In genomic region chr5:59317023-59317771, GRCh38 we compare ENCODE assay signal across 10 cellular contexts.
A peak's percentile ranks its signal among the peaks of the same experiment; 100 is the strongest.
DNase-seq lines count a peak whose midpoint lies in the region; ATAC-seq and TF ChIP-seq lines count a peak whose summit lies in the region.
"Had no signal": no experiment of that assay in that cellular context is flagged by ENCODE, and none has a peak within 500 bp of the region (broad histone marks: within the 10 kb centered on the region; RNA-seq: fewer than 3 reads in every experiment).

No MANE protein-coding gene starts in this region.

- TF ChIP-seq CTCF in BJ (IDR thresholded peaks at IDR 0.05; ENCODE audit: insufficient read depth, low read depth, low read length), result no peak
- no peak for TF ChIP-seq CTCF in WERI-Rb-1 (IDR thresholded peaks at IDR 0.05; ENCODE audit: low read depth, low read length)

- H3K4me1 ChIP-seq in ectodermal cell (ENCODE audit: control insufficient read depth, insufficient read depth, low read length), result peaks cover 7% of the 10 kb centered on the region
- H3K4me1 ChIP-seq in muscle layer of duodenum (ENCODE audit: control insufficient read depth in 1 of 2, insufficient read depth in 2 of 2, low read length in 2 of 2), result peaks cover 20 to 25% of the 10 kb centered on the region in 2 donors

- H3K27ac ChIP-seq in ectodermal cell (ENCODE audit: insufficient read depth, low read depth, low read length, poor library complexity, severe bottlenecking) (peak overlapping the region; percentile 46), muscle layer of duodenum (ENCODE audit: low read length) (peak overlapping the region; percentile 72), WERI-Rb-1 (no peak overlapping the region)

- H3K4me3 ChIP-seq in BJ (ENCODE audit: low read depth, low read length) (no peak overlapping the region), ectodermal cell (ENCODE audit: insufficient read depth, low read depth, low read length) (no peak overlapping the region), muscle layer of duodenum (ENCODE audit: low read depth in 1 of 2, low read length in 2 of 2) (peak overlapping the region; percentile 21 to 26), WERI-Rb-1 (ENCODE audit: low read depth, low read length) (no peak overlapping the region)
- H3K4me3 ChIP-seq: K562 had no signal

- CTCF ChIA-PET in BJ (lab: Yijun Ruan, JAX), result interaction anchor here (0.8 kb wide), 1 partner anchor 26 kb away, joined by 4 read pairs; no protein-coding TSS in a partner anchor

- DNase-seq in BJ (ENCODE audit: low read depth) (peak; percentile 17), NCI-H2107 (lab: John Stamatoyannopoulos, UW) (peak; percentile 14), WERI-Rb-1 (no peak)
- DNase-seq in activated naive CD4-positive, alpha-beta T cell treated with Interleukin-2 at 50 U/mL for 16 hours, result no peak
- DNase-seq: CD8-positive, alpha-beta memory T cell had no signal

- ATAC-seq in GM18868 (IDR thresholded peaks at IDR 0.05; ENCODE audit: unreplicated experiment), result no peak
- no peak for ATAC-seq in HG03469 (IDR thresholded peaks at IDR 0.05; ENCODE audit: unreplicated experiment)
- ATAC-seq: K562 had no signal

- 23 to 33% methylated on average over 5 to 6 of the region's 6 CpGs for WGBS in ectodermal cell, 2 experiments

- POLR2A ChIA-PET in BJ (lab: Charles Lee), result no interaction called here

- H3K27me3 ChIP-seq in BJ (ENCODE audit: control insufficient read depth, insufficient read depth, low read length) (0 out of 2 replicates have a peak, but pooled peaks cover 1% of the 10 kb centered on the region), ectodermal cell (ENCODE audit: control insufficient read depth, insufficient read depth, low read length, poor library complexity, severe bottlenecking) (no peaks in the 10 kb centered on the region), muscle layer of duodenum (ENCODE audit: low read depth, low read length) (no peaks in the 10 kb centered on the region), WERI-Rb-1 (ENCODE audit: insufficient read depth, low read depth, severe bottlenecking) (no peaks in the 10 kb centered on the region)

- H3K9me3 ChIP-seq in ectodermal cell (ENCODE audit: control insufficient read depth, low read length) (no peaks in the 10 kb centered on the region), muscle layer of duodenum (ENCODE audit: control insufficient read depth in 1 of 2, low read length in 2 of 2) (no peaks in the 10 kb centered on the region), WERI-Rb-1 (ENCODE audit: severe bottlenecking) (no peaks in the 10 kb centered on the region)

- H3K36me3 ChIP-seq in BJ (ENCODE audit: control insufficient read depth, insufficient read depth, low read length) (no peaks in the 10 kb centered on the region), ectodermal cell (ENCODE audit: control insufficient read depth, insufficient read depth, low read length) (no peaks in the 10 kb centered on the region), muscle layer of duodenum (ENCODE audit: control insufficient read depth in 1 of 2, insufficient read depth in 2 of 2, low read length in 2 of 2) (no peaks in the 10 kb centered on the region), WERI-Rb-1 (no peaks in the 10 kb centered on the region)

Comparison
In these comparisons a context has a peak if more than half of its experiments do, and no peak if none do; other contexts are left out.
1. DNase-seq: peak in BJ (single experiment) and NCI-H2107 (single experiment); none in WERI-Rb-1 (single experiment) and activated naive CD4-positive, alpha-beta T cell treated with Interleukin-2 at 50 U/mL for 16 hours (single experiment).
2. H3K4me3 ChIP-seq: peak in muscle layer of duodenum (2 of 2); none in BJ (single experiment), ectodermal cell (single experiment) and WERI-Rb-1 (single experiment).